Comparison of ENCODE assay signal across 10 cellular contexts in genomic region chr4:15651682-15652081, GRCh38. TPM values are rescaled to one million over a fixed set of nuclear protein-coding genes. Genes with fewer than 3 reads are reported as not detected.
DNase-seq lines count a peak whose midpoint lies in the region; ATAC-seq, FAIRE-seq and TF ChIP-seq lines count a peak whose summit lies in the region.
"Had no signal": no experiment of that assay in that cellular context is flagged by ENCODE, and none has a peak within 500 bp of the region (broad histone marks: within the 10 kb centered on the region; RNA-seq: fewer than 3 reads in every experiment).

No MANE protein-coding gene starts in this region.

- peaks cover 61% of the 10 kb centered on the region for H3K4me1 Mint-ChIP-seq in activated CD8-positive, alpha-beta T cell treated with anti-CD3 and anti-CD28 coated beads for 36 hours (ENCODE audit: low read depth)
- peaks cover 20% of the 10 kb centered on the region for H3K4me1 Mint-ChIP-seq in glutamatergic neuron (ENCODE audit: low read depth, unreplicated experiment)
- peaks cover 57% of the 10 kb centered on the region for H3K4me1 Mint-ChIP-seq in stimulated activated effector memory CD8-positive, alpha-beta T cell treated with anti-CD3 and anti-CD28 coated beads, Interleukin-12 subunit alpha, Interleukin-12 subunit beta, amount 100 ng/mL, for 72 hours

- DNase-seq in DMS 273 (lab: John Stamatoyannopoulos, UW; ENCODE audit: unreplicated experiment) = peak; percentile 6
- DNase-seq in DMS 273 treated with DMSO at 0.1 percent for 48 hours (lab: John Stamatoyannopoulos, UW) = no peak
- DNase-seq in activated CD8-positive, alpha-beta T cell treated with anti-CD3 and anti-CD28 coated beads for 36 hours = no peak
- no peak for DNase-seq in glutamatergic neuron
- DNase-seq in stimulated activated effector memory CD8-positive, alpha-beta T cell treated with anti-CD3 and anti-CD28 coated beads, Interleukin-12 subunit alpha, Interleukin-12 subunit beta, amount 100 ng/mL, for 72 hours (ENCODE audit: low spot score in 2 of 2) = no peak
- no peak for DNase-seq in posterior cingulate gyrus
- DNase-seq in urothelium cell line (ENCODE audit: low spot score) = no peak
- DNase-seq: aorta, Right ventricle myocardium superior had no signal

- peak overlapping the region; percentile 26 for H3K4me3 Mint-ChIP-seq in activated CD8-positive, alpha-beta T cell treated with anti-CD3 and anti-CD28 coated beads for 36 hours
- H3K4me3 Mint-ChIP-seq in glutamatergic neuron (ENCODE audit: unreplicated experiment) = peak overlapping the region; percentile 64
- peak overlapping the region; percentile 13 for H3K4me3 Mint-ChIP-seq in stimulated activated effector memory CD8-positive, alpha-beta T cell treated with anti-CD3 and anti-CD28 coated beads, Interleukin-12 subunit alpha, Interleukin-12 subunit beta, amount 100 ng/mL, for 72 hours

- H3K27ac Mint-ChIP-seq in activated CD8-positive, alpha-beta T cell treated with anti-CD3 and anti-CD28 coated beads for 36 hours = peak overlapping the region; percentile 52
- H3K27ac Mint-ChIP-seq in glutamatergic neuron (ENCODE audit: unreplicated experiment) = no peak overlapping the region
- H3K27ac Mint-ChIP-seq in stimulated activated effector memory CD8-positive, alpha-beta T cell treated with anti-CD3 and anti-CD28 coated beads, Interleukin-12 subunit alpha, Interleukin-12 subunit beta, amount 100 ng/mL, for 72 hours = peak overlapping the region; percentile 9

- CTCF ChIA-PET in activated CD8-positive, alpha-beta T cell treated with anti-CD3 and anti-CD28 coated beads for 36 hours (lab: Charles Lee) = interaction anchor here (0.8 to 2.0 kb wide), 10 partner anchors 8 to 795 kb away, joined by 3 to 7 read pairs (median 3); partner anchors contain the start of gene BST1

- intact Hi-C loops in activated CD8-positive, alpha-beta T cell treated with anti-CD3 and anti-CD28 coated beads for 36 hours (cut with micrococcal nuclease) = loop anchor here (5.0 kb wide), 1 partner anchor 419 kb away; no protein-coding TSS in a partner anchor
- intact Hi-C loops in posterior cingulate gyrus (cut with DNase I) = loop anchor here (10.0 kb wide), 1 partner anchor 647 kb away; the partner anchor contains the start of gene CPEB2

- H3K36me3 Mint-ChIP-seq in activated CD8-positive, alpha-beta T cell treated with anti-CD3 and anti-CD28 coated beads for 36 hours (ENCODE audit: low read depth) = peaks cover 7% of the 10 kb centered on the region
- H3K36me3 Mint-ChIP-seq in glutamatergic neuron (ENCODE audit: unreplicated experiment) = no peaks in the 10 kb centered on the region
- H3K36me3 Mint-ChIP-seq in stimulated activated effector memory CD8-positive, alpha-beta T cell treated with anti-CD3 and anti-CD28 coated beads, Interleukin-12 subunit alpha, Interleukin-12 subunit beta, amount 100 ng/mL, for 72 hours = peaks cover 22% of the 10 kb centered on the region

- ATAC-seq in activated CD8-positive, alpha-beta T cell treated with anti-CD3 and anti-CD28 coated beads for 36 hours = no peak
- ATAC-seq in stimulated activated effector memory CD8-positive, alpha-beta T cell treated with anti-CD3 and anti-CD28 coated beads, Interleukin-12 subunit alpha, Interleukin-12 subunit beta, amount 100 ng/mL, for 72 hours = no peak
- ATAC-seq in GM21619 (IDR thresholded peaks at IDR 0.05; ENCODE audit: unreplicated experiment) = no peak

- no peaks in the 10 kb centered on the region for H3K27me3 Mint-ChIP-seq in activated CD8-positive, alpha-beta T cell treated with anti-CD3 and anti-CD28 coated beads for 36 hours
- peaks cover 11% of the 10 kb centered on the region for H3K27me3 Mint-ChIP-seq in glutamatergic neuron (ENCODE audit: unreplicated experiment)

- FAIRE-seq in urothelium cell line (lab: Jason Lieb, UNC) = no peak

- POLR2A ChIA-PET in activated CD8-positive, alpha-beta T cell treated with anti-CD3 and anti-CD28 coated beads for 36 hours (lab: Charles Lee) = interaction anchor here (1.1 kb wide), 2 partner anchors 30 to 397 kb away, joined by 3 read pairs; partner anchors contain the start of gene FAM200B

- TF ChIP-seq CTCF in activated CD8-positive, alpha-beta T cell treated with anti-CD3 and anti-CD28 coated beads for 36 hours (IDR thresholded peaks at IDR 0.05) = no peak
- no peak for TF ChIP-seq CTCF in glutamatergic neuron (IDR thresholded peaks at IDR 0.05; ENCODE audit: partially characterized antibody, unreplicated experiment)

- H3K9me3 Mint-ChIP-seq in activated CD8-positive, alpha-beta T cell treated with anti-CD3 and anti-CD28 coated beads for 36 hours = no peaks in the 10 kb centered on the region
- H3K9me3 Mint-ChIP-seq in glutamatergic neuron (ENCODE audit: unreplicated experiment) = peaks cover 6% of the 10 kb centered on the region
- H3K9me3 Mint-ChIP-seq in stimulated activated effector memory CD8-positive, alpha-beta T cell treated with anti-CD3 and anti-CD28 coated beads, Interleukin-12 subunit alpha, Interleukin-12 subunit beta, amount 100 ng/mL, for 72 hours = no peaks in the 10 kb centered on the region

RNA-seq across cellular contexts. Expression of gene FBXL5, which starts 3.5 kb away (rescaled TPM):
- 10 to 100 TPM; 27.5 to 32.2 TPM for total RNA-seq in activated CD8-positive, alpha-beta T cell treated with anti-CD3 and anti-CD28 coated beads for 36 hours
- 62.2 TPM for total RNA-seq in glutamatergic neuron (ENCODE audit: unreplicated experiment)

RNA-seq across cellular contexts. Expression of gene FAM200B, which starts 29.9 kb away (rescaled TPM):
- total RNA-seq in activated CD8-positive, alpha-beta T cell treated with anti-CD3 and anti-CD28 coated beads for 36 hours = 10 to 100 TPM in 1 of 2 experiments, 1 to 10 TPM in 1; 8.9 to 11.1 TPM
- total RNA-seq in glutamatergic neuron (ENCODE audit: unreplicated experiment) = 27.4 TPM

RNA-seq across cellular contexts. Expression of gene BST1, which starts 51.2 kb away (rescaled TPM):
- under 1 TPM; 0.20 to 0.65 TPM for total RNA-seq in activated CD8-positive, alpha-beta T cell treated with anti-CD3 and anti-CD28 coated beads for 36 hours
- not detected for total RNA-seq in glutamatergic neuron (ENCODE audit: unreplicated experiment)

Comparison
In these comparisons a context has a peak if more than half of its experiments do, and no peak if none do; other contexts are left out.
1. H3K4me3 Mint-ChIP-seq: peak in every context shown above with its lines; median percentile 64 in glutamatergic neuron; 26 in activated CD8-positive, alpha-beta T cell treated with anti-CD3 and anti-CD28 coated beads for 36 hours; 13 in stimulated activated effector memory CD8-positive, alpha-beta T cell treated with anti-CD3 and anti-CD28 coated beads, Interleukin-12 subunit alpha, Interleukin-12 subunit beta, amount 100 ng/mL, for 72 hours.